ENCODE assay signal across 22 cellular contexts in genomic region chr13:76833465-76833864, GRCh38. TPM values are rescaled to one million over a fixed set of nuclear protein-coding genes. Genes with fewer than 3 reads are reported as not detected.
DNase-seq lines count a peak whose midpoint lies in the region; TF ChIP-seq lines count a peak whose summit lies in the region.
"Had no signal": no experiment of that assay in that cellular context is flagged by ENCODE, and none has a peak within 500 bp of the region (broad histone marks: within the 10 kb centered on the region; RNA-seq: fewer than 3 reads in every experiment).

No MANE protein-coding gene starts in this region.

- H3K4me3 ChIP-seq in LNCaP clone FGC (ENCODE audit: low read depth, low read length) (no peak overlapping the region), colonic mucosa (no peak overlapping the region)
- H3K4me3 ChIP-seq: HAP-1 had no signal

- no peaks in the 10 kb centered on the region for H3K4me1 ChIP-seq in colonic mucosa
- H3K4me1 ChIP-seq: HAP-1 had no signal

- intact Hi-C loops in colonic mucosa (cut with DNase I) = no loop called here

- H3K27ac ChIP-seq in colonic mucosa = peak overlapping the region; percentile 59
- H3K27ac ChIP-seq: C4-2B, RWPE1 had no signal

- no peaks in the 10 kb centered on the region for H3K36me3 ChIP-seq in colonic mucosa
- H3K36me3 ChIP-seq: HAP-1 had no signal

- no peaks in the 10 kb centered on the region for H3K27me3 ChIP-seq in colonic mucosa

- DNase-seq in LNCaP clone FGC (ENCODE audit: low read depth) (peak; percentile 76), NCI-H345 treated with DMSO at 0.1 percent for 48 hours (lab: John Stamatoyannopoulos, UW; ENCODE audit: unreplicated experiment) (peak; percentile 36), colonic mucosa (no peak), retina (peak; percentile 31), AG08396 (ENCODE audit: low spot score) (no peak), iPS-NIHi7 (ENCODE audit: extremely low spot score) (no peak)
- DNase-seq in activated T-cell treated with anti-CD3 and anti-CD28 coated beads, Interleukin-2, amount 50 U/mL, for 1 hour = no peak
- DNase-seq: Caco-2; CD8-positive, alpha-beta T cell; DMS79 treated with DMSO at 0.1 percent for 48 hours; GOT3; HFFc6; MV-4-11; NCI-H1694 treated with DMSO at 0.1 percent for 48 hours; NCI-H2081; NCI-H2227 treated with DMSO at 0.1 percent for 48 hours; NCI-H510A treated with DMSO at 0.1 percent for 48 hours; SHP77; T-helper 1 cell had no signal

- TF ChIP-seq CTCF in LNCaP clone FGC (IDR thresholded peaks at IDR 0.05; ENCODE audit: control insufficient read depth, extremely low read depth, insufficient read depth) (no peak), colonic mucosa (IDR thresholded peaks at IDR 0.05) (no peak)

- no peak overlapping the region for H3K9ac ChIP-seq in colonic mucosa (ENCODE audit: low read depth in 2 of 2, low read length in 2 of 2)

- H3K9me3 ChIP-seq in colonic mucosa = no peaks in the 10 kb centered on the region
- H3K9me3 ChIP-seq: Caco-2, HAP-1 had no signal

RNA-seq across cellular contexts. Expression of gene KCTD12, which starts 52.7 kb away (rescaled TPM):
- 10 to 100 TPM; 30.3 to 58.4 TPM for total RNA-seq in colonic mucosa

Comparison
In these comparisons a context has a peak if more than half of its experiments do, and no peak if none do; other contexts are left out.
1. DNase-seq: peak in LNCaP clone FGC (single experiment), NCI-H345 treated with DMSO at 0.1 percent for 48 hours (single experiment) and retina (single experiment); none in colonic mucosa (single experiment), activated T-cell treated with anti-CD3 and anti-CD28 coated beads, Interleukin-2, amount 50 U/mL, for 1 hour (single experiment), AG08396 (single experiment) and iPS-NIHi7 (single experiment).